13 cellular contexts compared by ENCODE assay signal in genomic region chr15:39230205-39230916, GRCh38.
DNase-seq lines count a peak whose midpoint lies in the region; ATAC-seq, FAIRE-seq and TF ChIP-seq lines count a peak whose summit lies in the region.
"Had no signal": no experiment of that assay in that cellular context is flagged by ENCODE, and none has a peak within 500 bp of the region (broad histone marks: within the 10 kb centered on the region; RNA-seq: fewer than 3 reads in every experiment).

No MANE protein-coding gene starts in this region.

- peaks cover 13% of the 10 kb centered on the region for H3K4me1 Mint-ChIP-seq in neural crest cell

- H3K9me3 ChIP-seq in endothelial cell of umbilical vein (replicated peaks; ENCODE audit: control insufficient read depth, insufficient read depth, low read length), result no peaks in the 10 kb centered on the region
- H3K9me3 ChIP-seq: ascending aorta, Peyer's patch had no signal

- peak overlapping the region; percentile 80 for H3K9ac ChIP-seq in endothelial cell of umbilical vein (replicated peaks; ENCODE audit: extremely low read depth, insufficient read depth, low read length)

- H3K27ac ChIP-seq in endothelial cell of umbilical vein (ENCODE audit: insufficient read depth, low read depth, low read length), result peak overlapping the region; percentile 93
- H3K27ac ChIP-seq: ascending aorta, C4-2B had no signal

- peak; percentile 93 for FAIRE-seq in endothelial cell of umbilical vein (lab: Jason Lieb, UNC)

- peak overlapping the region; percentile 37 for H3K4me2 ChIP-seq in endothelial cell of umbilical vein (ENCODE audit: insufficient read depth, low read length)

- no peak for ATAC-seq in GM18909 (IDR thresholded peaks at IDR 0.05; ENCODE audit: poor library complexity, unreplicated experiment)
- no peak for ATAC-seq in HG02981 (IDR thresholded peaks at IDR 0.05; ENCODE audit: unreplicated experiment)
- ATAC-seq: naive thymus-derived CD4-positive, alpha-beta T cell had no signal

- no peaks in the 10 kb centered on the region for H4K20me1 ChIP-seq in endothelial cell of umbilical vein (replicated peaks; ENCODE audit: control insufficient read depth, extremely low read depth, insufficient read depth, low read length)

- dilution Hi-C loops in endothelial cell of umbilical vein (cut with MboI; ENCODE audit: extremely low pct_ligation_motif_present, low sequenced_read_pairs), result no loop called here

- TF ChIP-seq POLR2A in endothelial cell of umbilical vein (IDR thresholded peaks at IDR 0.05; ENCODE audit: low read depth, low read length), result no peak

- no peaks in the 10 kb centered on the region for H3K79me2 ChIP-seq in endothelial cell of umbilical vein (ENCODE audit: control insufficient read depth, insufficient read depth, low read length)

- peaks cover 49% of the 10 kb centered on the region for H3K4me1 ChIP-seq in endothelial cell of umbilical vein (ENCODE audit: control insufficient read depth, extremely low read depth, insufficient read depth, low read length)
- H3K4me1 ChIP-seq: ascending aorta, Peyer's patch had no signal

- BruUV-seq in endothelial cell of umbilical vein (replicated peaks; lab: Mats Ljungman, UMichigan), result no TSS peak

- POLR2A ChIA-PET in endothelial cell of umbilical vein (lab: Charles Lee), result interaction anchor here (1.5 kb wide), 1 partner anchor 351 kb away, joined by 4 read pairs; the partner anchor contains the start of gene THBS1

- CTCF ChIA-PET in endothelial cell of umbilical vein (lab: Charles Lee), result interaction anchor here (1.0 kb wide), 2 partner anchors 32 to 58 kb away, joined by 3 read pairs; no protein-coding TSS in a partner anchor

- TF ChIP-seq CTCF in endothelial cell of umbilical vein (IDR thresholded peaks at IDR 0.05; ENCODE audit: extremely low read depth in 1 of 2, insufficient read depth in 1 of 2, low read depth in 1 of 2, low read length in 2 of 2), result no peak
- TF ChIP-seq CTCF in neural crest cell (conservative IDR thresholded peaks at IDR 0.05), result no peak

- no peaks in the 10 kb centered on the region for H3K27me3 ChIP-seq in endothelial cell of umbilical vein (ENCODE audit: control insufficient read depth in 2 of 2, insufficient read depth in 2 of 2, low read length in 2 of 2)
- H3K27me3 ChIP-seq: ascending aorta, Peyer's patch had no signal

- H3K36me3 ChIP-seq in endothelial cell of umbilical vein (ENCODE audit: control insufficient read depth in 2 of 2, extremely low read depth in 1 of 2, insufficient read depth in 2 of 2, low read length in 2 of 2), result no peaks in the 10 kb centered on the region
- H3K36me3 ChIP-seq: ascending aorta, Peyer's patch had no signal

- DNase-seq in HCEC 1CT, result peak; percentile 34
- DNase-seq in NCI-H82 (lab: John Stamatoyannopoulos, UW), result peak; percentile 85
- peak; percentile 100 for DNase-seq in endothelial cell of umbilical vein (ENCODE audit: low read depth, low spot score)
- DNase-seq in neural crest cell (ENCODE audit: low read depth, low spot score), result no peak
- DNase-seq in stimulated activated CD4-positive, alpha-beta T cell treated with anti-CD3 and anti-CD28 coated beads, Interleukin-4, amount 100 ng/mL, for 24 hours, result no peak
- DNase-seq in putamen (ENCODE audit: low spot score), result no peak
- DNase-seq: activated T-cell treated with anti-CD3 and anti-CD28 coated beads, Interleukin-2, amount 50 U/mL, for 1 hour; naive thymus-derived CD4-positive, alpha-beta T cell; Peyer's patch had no signal

- peaks cover 6% of the 10 kb centered on the region for H3K9me3 Mint-ChIP-seq in neural crest cell

- no peak overlapping the region for H3K4me3 ChIP-seq in endothelial cell of umbilical vein (replicated peaks in 1 of 3; ENCODE audit: insufficient read depth in 1 of 3, low read depth in 1 of 3, low read length in 3 of 3)
- H3K4me3 ChIP-seq: ascending aorta, Peyer's patch had no signal

- no peaks in the 10 kb centered on the region for H3K36me3 Mint-ChIP-seq in neural crest cell (ENCODE audit: low read depth)
- H3K36me3 Mint-ChIP-seq: naive thymus-derived CD4-positive, alpha-beta T cell had no signal

- no peaks in the 10 kb centered on the region for H3K27me3 Mint-ChIP-seq in neural crest cell (ENCODE audit: low read depth)

- H3K27ac Mint-ChIP-seq in neural crest cell (ENCODE audit: unreplicated experiment), result peak overlapping the region; percentile 28
- H3K27ac Mint-ChIP-seq: naive thymus-derived CD4-positive, alpha-beta T cell had no signal

- no peaks in the 10 kb centered on the region for H3K9me1 ChIP-seq in endothelial cell of umbilical vein (replicated peaks; ENCODE audit: control insufficient read depth, extremely low read depth, insufficient read depth, low read length)

- peak overlapping the region; percentile 22 for H2AFZ ChIP-seq in endothelial cell of umbilical vein (ENCODE audit: low read depth, low read length)

- intact Hi-C loops in endothelial cell of umbilical vein (cut with micrococcal nuclease), result loop anchor here (1.0 kb wide), 10 partner anchors 18 to 350 kb away; no protein-coding TSS in a partner anchor

- H3K4me3 Mint-ChIP-seq in neural crest cell, result no peak overlapping the region
- H3K4me3 Mint-ChIP-seq: naive thymus-derived CD4-positive, alpha-beta T cell had no signal

TF ChIP-seq in endothelial cell of umbilical vein, 7 proteins besides CTCF, POLR2A, EP300 and RAD21:
- TF ChIP-seq EZH2 (IDR thresholded peaks at IDR 0.05; ENCODE audit: borderline replicate concordance, low read depth, low read length, severe bottlenecking) (no peak), MYC (IDR thresholded peaks at IDR 0.05; ENCODE audit: low read depth, low read length) (peak; percentile 62), FOS (IDR thresholded peaks at IDR 0.05; ENCODE audit: borderline replicate concordance, insufficient read depth, low read length) (peak; percentile 83), GATA2 (IDR thresholded peaks at IDR 0.05; ENCODE audit: insufficient read depth, insufficient read length, low read depth, low read length) (peak; percentile 91), MAX (IDR thresholded peaks at IDR 0.05; ENCODE audit: insufficient read depth, insufficient read length) (peak; percentile 85), JUN (IDR thresholded peaks at IDR 0.05; ENCODE audit: borderline replicate concordance, insufficient read depth, insufficient read length, low read depth) (peak; percentile 68), POLR2AphosphoS5 (IDR thresholded peaks at IDR 0.05; ENCODE audit: insufficient read depth, low read depth, low read length) (peak; percentile 91)

Comparison
In these comparisons a context has a peak if more than half of its experiments do, and no peak if none do; other contexts are left out.
1. DNase-seq: peak in HCEC 1CT (single experiment), NCI-H82 (single experiment) and endothelial cell of umbilical vein (single experiment); none in neural crest cell (single experiment), stimulated activated CD4-positive, alpha-beta T cell treated with anti-CD3 and anti-CD28 coated beads, Interleukin-4, amount 100 ng/mL, for 24 hours (single experiment) and putamen (single experiment).